ENCODE assay signal across 15 cellular contexts in genomic region chr11:117176186-117176585, GRCh38.
"Had no signal": no experiment of that assay in that cellular context is flagged by ENCODE, and none has a peak within 500 bp of the region (broad histone marks: within the 10 kb centered on the region; RNA-seq: fewer than 3 reads in every experiment).

No MANE protein-coding gene starts in this region.

- ATAC-seq: WTC11 had no signal

- H3K27me3 ChIP-seq: neural progenitor cell, right atrium auricular region had no signal

- H3K27ac ChIP-seq: coronary artery, neural progenitor cell, right atrium auricular region had no signal

- H3K9me3 ChIP-seq: right atrium auricular region had no signal

- H3K4me3 ChIP-seq: coronary artery, neural progenitor cell, right atrium auricular region had no signal

- DNase-seq: activated CD4-positive, alpha-beta memory T cell treated with anti-CD3 and anti-CD28 coated beads, Interleukin-2, amount 10 ng/mL, durations not matched to agents 7 days and 5 days; activated CD4-positive, alpha-beta T cell treated with anti-CD3 and anti-CD28 coated beads for 48 hours; activated naive CD4-positive, alpha-beta T cell treated with anti-CD3 and anti-CD28 coated beads for 36 hours; activated T-cell treated with anti-CD3 and anti-CD28 coated beads, Interleukin-2, amount 50 U/mL, for 24 hours; anterior cingulate cortex; central memory CD4-positive, alpha-beta T cell; erythroblast; hypothalamus; islet precursor cell; mammary epithelial cell; SW 1271 had no signal

- H3K36me3 ChIP-seq: neural progenitor cell, right atrium auricular region had no signal
